ENCODE assay signal across 5 cellular contexts in the genomic region with DNA sequence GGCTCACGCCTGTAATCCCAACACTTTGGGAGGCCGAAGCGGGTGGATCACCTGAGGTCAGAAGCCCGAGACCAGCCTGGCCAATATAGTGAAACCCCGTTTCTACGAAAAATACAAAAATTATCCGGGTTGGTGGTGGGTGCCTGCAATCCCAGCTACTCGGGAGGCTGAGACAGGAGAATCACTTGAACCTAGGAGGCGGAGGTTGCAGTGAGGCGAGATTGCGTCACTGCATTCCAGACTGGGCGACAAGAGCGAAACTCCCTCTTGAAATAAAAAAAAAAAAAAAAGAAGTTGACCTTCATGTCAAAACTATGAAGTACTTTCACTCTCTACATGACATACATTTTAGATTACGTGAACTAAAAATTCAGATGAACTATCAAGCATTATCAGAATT.
"Had no signal": no experiment of that assay in that cellular context is flagged by ENCODE, and none has a peak within 500 bp of the region (broad histone marks: within the 10 kb centered on the region; RNA-seq: fewer than 3 reads in every experiment).

No MANE protein-coding gene starts in this region.

- H3K27ac ChIP-seq: GM23248 had no signal

- H3K4me3 ChIP-seq: GM23248 had no signal

- DNase-seq: GM23248, GOT3, H9, HCEC 1CT, KBM-7 had no signal

- H3K9ac ChIP-seq: GM23248 had no signal
